1 cellular context compared by ENCODE assay signal in the genomic region with DNA sequence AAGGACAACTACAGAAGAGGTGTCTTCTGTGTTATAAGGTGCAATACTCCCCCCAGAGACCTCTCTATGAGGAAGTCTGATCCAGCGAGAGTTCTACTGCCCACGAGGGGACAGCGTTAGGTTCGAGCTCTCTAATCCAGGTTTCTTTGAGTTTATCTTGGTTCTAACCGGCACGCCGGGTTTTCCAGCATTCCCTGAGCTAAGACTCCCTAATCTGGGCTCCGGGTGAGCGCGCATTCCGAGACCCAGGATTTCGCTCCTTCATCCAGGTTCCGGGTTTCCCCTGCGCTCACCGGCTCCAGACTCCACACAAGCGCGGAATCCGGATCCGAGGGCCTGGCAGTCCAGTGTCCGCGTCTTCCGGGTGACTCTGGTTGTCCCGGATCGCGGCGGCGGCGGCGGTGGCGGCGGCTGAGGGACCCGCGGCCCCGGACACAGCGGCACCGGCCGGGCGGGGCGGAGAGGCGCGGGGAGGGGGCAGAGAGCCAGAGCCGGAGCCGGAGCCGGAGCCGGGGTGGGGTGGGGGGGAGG.
TF ChIP-seq lines count a peak whose summit lies in the region.

A gene with protein sequence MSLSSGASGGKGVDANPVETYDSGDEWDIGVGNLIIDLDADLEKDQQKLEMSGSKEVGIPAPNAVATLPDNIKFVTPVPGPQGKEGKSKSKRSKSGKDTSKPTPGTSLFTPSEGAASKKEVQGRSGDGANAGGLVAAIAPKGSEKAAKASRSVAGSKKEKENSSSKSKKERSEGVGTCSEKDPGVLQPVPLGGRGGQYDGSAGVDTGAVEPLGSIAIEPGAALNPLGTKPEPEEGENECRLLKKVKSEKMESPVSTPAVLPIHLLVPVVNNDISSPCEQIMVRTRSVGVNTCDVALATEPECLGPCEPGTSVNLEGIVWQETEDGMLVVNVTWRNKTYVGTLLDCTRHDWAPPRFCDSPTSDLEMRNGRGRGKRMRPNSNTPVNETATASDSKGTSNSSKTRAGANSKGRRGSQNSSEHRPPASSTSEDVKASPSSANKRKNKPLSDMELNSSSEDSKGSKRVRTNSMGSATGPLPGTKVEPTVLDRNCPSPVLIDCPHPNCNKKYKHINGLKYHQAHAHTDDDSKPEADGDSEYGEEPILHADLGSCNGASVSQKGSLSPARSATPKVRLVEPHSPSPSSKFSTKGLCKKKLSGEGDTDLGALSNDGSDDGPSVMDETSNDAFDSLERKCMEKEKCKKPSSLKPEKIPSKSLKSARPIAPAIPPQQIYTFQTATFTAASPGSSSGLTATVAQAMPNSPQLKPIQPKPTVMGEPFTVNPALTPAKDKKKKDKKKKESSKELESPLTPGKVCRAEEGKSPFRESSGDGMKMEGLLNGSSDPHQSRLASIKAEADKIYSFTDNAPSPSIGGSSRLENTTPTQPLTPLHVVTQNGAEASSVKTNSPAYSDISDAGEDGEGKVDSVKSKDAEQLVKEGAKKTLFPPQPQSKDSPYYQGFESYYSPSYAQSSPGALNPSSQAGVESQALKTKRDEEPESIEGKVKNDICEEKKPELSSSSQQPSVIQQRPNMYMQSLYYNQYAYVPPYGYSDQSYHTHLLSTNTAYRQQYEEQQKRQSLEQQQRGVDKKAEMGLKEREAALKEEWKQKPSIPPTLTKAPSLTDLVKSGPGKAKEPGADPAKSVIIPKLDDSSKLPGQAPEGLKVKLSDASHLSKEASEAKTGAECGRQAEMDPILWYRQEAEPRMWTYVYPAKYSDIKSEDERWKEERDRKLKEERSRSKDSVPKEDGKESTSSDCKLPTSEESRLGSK (N-terminal part only) (plus strand): TSS at position 373 of the 531 bp plus-strand sequence. CDS start 38,842 bp downstream, outside the sequence.

TF ChIP-seq in K562, 482 proteins besides CTCF, POLR2A, EP300 and RAD21 (continued from another document and continues in another):
- TF ChIP-seq MEF2D (tag; conservative IDR thresholded peaks at IDR 0.05; ENCODE audit: low read depth) = 0 out of 2 replicates have a peak, but pooled peaks have one; percentile 23
- TF ChIP-seq NFE2 (IDR thresholded peaks at IDR 0.05; ENCODE audit: low read depth) = 0 out of 2 replicates have a peak, but pooled peaks have one; percentile 20
- TF ChIP-seq ZNF586 (CRISPR knock-in tag; conservative IDR thresholded peaks at IDR 0.05) = no peak
- TF ChIP-seq, protein P1, sequence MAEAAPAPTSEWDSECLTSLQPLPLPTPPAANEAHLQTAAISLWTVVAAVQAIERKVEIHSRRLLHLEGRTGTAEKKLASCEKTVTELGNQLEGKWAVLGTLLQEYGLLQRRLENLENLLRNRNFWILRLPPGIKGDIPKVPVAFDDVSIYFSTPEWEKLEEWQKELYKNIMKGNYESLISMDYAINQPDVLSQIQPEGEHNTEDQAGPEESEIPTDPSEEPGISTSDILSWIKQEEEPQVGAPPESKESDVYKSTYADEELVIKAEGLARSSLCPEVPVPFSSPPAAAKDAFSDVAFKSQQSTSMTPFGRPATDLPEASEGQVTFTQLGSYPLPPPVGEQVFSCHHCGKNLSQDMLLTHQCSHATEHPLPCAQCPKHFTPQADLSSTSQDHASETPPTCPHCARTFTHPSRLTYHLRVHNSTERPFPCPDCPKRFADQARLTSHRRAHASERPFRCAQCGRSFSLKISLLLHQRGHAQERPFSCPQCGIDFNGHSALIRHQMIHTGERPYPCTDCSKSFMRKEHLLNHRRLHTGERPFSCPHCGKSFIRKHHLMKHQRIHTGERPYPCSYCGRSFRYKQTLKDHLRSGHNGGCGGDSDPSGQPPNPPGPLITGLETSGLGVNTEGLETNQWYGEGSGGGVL (CRISPR knock-in tag; IDR thresholded peaks at IDR 0.05) = no peak
- peak; percentile 70; the same call in 1 of the 2 replicates for TF ChIP-seq HDAC8 (tag; IDR thresholded peaks at IDR 0.05)
- peak; percentile 78 to 80; a peak in 3 of 4 replicates for TF ChIP-seq UBTF (IDR thresholded peaks at IDR 0.05; ENCODE audit: borderline replicate concordance in 1 of 2, low read depth in 2 of 2, low read length in 2 of 2)
- TF ChIP-seq ARNT (IDR thresholded peaks at IDR 0.05) = no peak; a peak in 2 of 4 replicates
- TF ChIP-seq, protein P2, sequence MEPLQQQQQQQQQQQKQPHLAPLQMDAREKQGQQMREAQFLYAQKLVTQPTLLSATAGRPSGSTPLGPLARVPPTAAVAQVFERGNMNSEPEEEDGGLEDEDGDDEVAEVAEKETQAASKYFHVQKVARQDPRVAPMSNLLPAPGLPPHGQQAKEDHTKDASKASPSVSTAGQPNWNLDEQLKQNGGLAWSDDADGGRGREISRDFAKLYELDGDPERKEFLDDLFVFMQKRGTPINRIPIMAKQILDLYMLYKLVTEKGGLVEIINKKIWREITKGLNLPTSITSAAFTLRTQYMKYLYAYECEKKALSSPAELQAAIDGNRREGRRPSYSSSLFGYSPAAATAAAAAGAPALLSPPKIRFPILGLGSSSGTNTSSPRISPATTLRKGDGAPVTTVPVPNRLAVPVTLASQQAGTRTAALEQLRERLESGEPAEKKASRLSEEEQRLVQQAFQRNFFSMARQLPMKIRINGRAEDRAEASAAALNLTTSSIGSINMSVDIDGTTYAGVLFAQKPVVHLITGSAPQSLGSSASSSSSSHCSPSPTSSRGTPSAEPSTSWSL (CRISPR knock-in tag; IDR thresholded peaks at IDR 0.05; ENCODE audit: borderline replicate concordance) = no peak
- TF ChIP-seq, protein P3, sequence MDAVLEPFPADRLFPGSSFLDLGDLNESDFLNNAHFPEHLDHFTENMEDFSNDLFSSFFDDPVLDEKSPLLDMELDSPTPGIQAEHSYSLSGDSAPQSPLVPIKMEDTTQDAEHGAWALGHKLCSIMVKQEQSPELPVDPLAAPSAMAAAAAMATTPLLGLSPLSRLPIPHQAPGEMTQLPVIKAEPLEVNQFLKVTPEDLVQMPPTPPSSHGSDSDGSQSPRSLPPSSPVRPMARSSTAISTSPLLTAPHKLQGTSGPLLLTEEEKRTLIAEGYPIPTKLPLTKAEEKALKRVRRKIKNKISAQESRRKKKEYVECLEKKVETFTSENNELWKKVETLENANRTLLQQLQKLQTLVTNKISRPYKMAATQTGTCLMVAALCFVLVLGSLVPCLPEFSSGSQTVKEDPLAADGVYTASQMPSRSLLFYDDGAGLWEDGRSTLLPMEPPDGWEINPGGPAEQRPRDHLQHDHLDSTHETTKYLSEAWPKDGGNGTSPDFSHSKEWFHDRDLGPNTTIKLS (IDR thresholded peaks at IDR 0.05; ENCODE audit: borderline replicate concordance, low read depth) = peak; percentile 62; the same call in 1 of the 2 replicates
- no peak for TF ChIP-seq HBP1 (CRISPR knock-in tag; IDR thresholded peaks at IDR 0.05)
- peak; percentile 6; the same call in 1 of the 2 replicates for TF ChIP-seq ZNF740 (CRISPR knock-in tag; IDR thresholded peaks at IDR 0.05)
- TF ChIP-seq ZNF740 (tag; IDR thresholded peaks at IDR 0.05) = no peak; a peak in 1 of 4 replicates
- peak; percentile 65; the same call in 1 of the 2 replicates for TF ChIP-seq ZBTB17 (CRISPR knock-in tag; IDR thresholded peaks at IDR 0.05)
- TF ChIP-seq PRMT5 (CRISPR knock-in tag; IDR thresholded peaks at IDR 0.05) = no peak
- no peak for TF ChIP-seq ZNF695 (CRISPR knock-in tag; IDR thresholded peaks at IDR 0.05)
- peak; percentile 72 for TF ChIP-seq MYC (IDR thresholded peaks at IDR 0.05; ENCODE audit: low read depth, low read length)
- TF ChIP-seq MYC (CRISPR knock-in tag; IDR thresholded peaks at IDR 0.05; ENCODE audit: borderline replicate concordance, low read depth) = peak; percentile 55; the same call in 1 of the 2 replicates
- TF ChIP-seq PTRF (tag; IDR thresholded peaks at IDR 0.05) = no peak
- peak; percentile 91; the same call in 1 of the 2 replicates for TF ChIP-seq THRAP3 (IDR thresholded peaks at IDR 0.05; ENCODE audit: borderline replicate concordance)
- TF ChIP-seq MTA3 (IDR thresholded peaks at IDR 0.05; ENCODE audit: borderline replicate concordance) = peak; percentile 89
- TF ChIP-seq JUND (IDR thresholded peaks at IDR 0.05; ENCODE audit: borderline replicate concordance, low read depth, low read length) = peak; percentile 83
- peak; percentile 57; the same call in 1 of the 3 replicates for TF ChIP-seq JUND (tag; IDR thresholded peaks at IDR 0.05; ENCODE audit: borderline replicate concordance, low read depth, low read length)
- TF ChIP-seq ZNF121 (CRISPR knock-in tag; conservative IDR thresholded peaks at IDR 0.05) = no peak
- peak; percentile 98 for TF ChIP-seq RB1 (IDR thresholded peaks at IDR 0.05; ENCODE audit: low read depth)
- peak; percentile 81 for TF ChIP-seq CTBP1 (IDR thresholded peaks at IDR 0.05; ENCODE audit: borderline replicate concordance)
- peak; percentile 62 for TF ChIP-seq MEF2A (IDR thresholded peaks at IDR 0.05; ENCODE audit: control insufficient read depth, low read depth, low read length)
- 0 out of 2 replicates have a peak, but pooled peaks have one; percentile 50 for TF ChIP-seq ZEB2 (IDR thresholded peaks at IDR 0.05)
- TF ChIP-seq NFATC3 (IDR thresholded peaks at IDR 0.05) = peak; percentile 43; the same call in 1 of the 2 replicates
- TF ChIP-seq, protein P4, sequence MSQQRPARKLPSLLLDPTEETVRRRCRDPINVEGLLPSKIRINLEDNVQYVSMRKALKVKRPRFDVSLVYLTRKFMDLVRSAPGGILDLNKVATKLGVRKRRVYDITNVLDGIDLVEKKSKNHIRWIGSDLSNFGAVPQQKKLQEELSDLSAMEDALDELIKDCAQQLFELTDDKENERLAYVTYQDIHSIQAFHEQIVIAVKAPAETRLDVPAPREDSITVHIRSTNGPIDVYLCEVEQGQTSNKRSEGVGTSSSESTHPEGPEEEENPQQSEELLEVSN (IDR thresholded peaks at IDR 0.05; ENCODE audit: borderline replicate concordance in 1 of 2, extremely low read depth in 1 of 2, insufficient read depth in 1 of 2, insufficient read length in 1 of 2, low read depth in 1 of 2, low read length in 1 of 2, poor library complexity in 1 of 2, severe bottlenecking in 1 of 2) = peak; percentile 22 to 25
- TF ChIP-seq, protein P5, sequence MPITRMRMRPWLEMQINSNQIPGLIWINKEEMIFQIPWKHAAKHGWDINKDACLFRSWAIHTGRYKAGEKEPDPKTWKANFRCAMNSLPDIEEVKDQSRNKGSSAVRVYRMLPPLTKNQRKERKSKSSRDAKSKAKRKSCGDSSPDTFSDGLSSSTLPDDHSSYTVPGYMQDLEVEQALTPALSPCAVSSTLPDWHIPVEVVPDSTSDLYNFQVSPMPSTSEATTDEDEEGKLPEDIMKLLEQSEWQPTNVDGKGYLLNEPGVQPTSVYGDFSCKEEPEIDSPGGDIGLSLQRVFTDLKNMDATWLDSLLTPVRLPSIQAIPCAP (CRISPR knock-in tag; IDR thresholded peaks at IDR 0.05; ENCODE audit: borderline replicate concordance) = no peak
- no peak for TF ChIP-seq ZNF354B (CRISPR knock-in tag; IDR thresholded peaks at IDR 0.05)
- peak; percentile 86 for TF ChIP-seq GATAD2A (IDR thresholded peaks at IDR 0.05)
- TF ChIP-seq NONO (IDR thresholded peaks at IDR 0.05; ENCODE audit: low read depth in 2 of 2, low read length in 1 of 2) = peak in 1 of 2 experiments; percentile 93; a peak in 2 of 4 replicates
- no peak for TF ChIP-seq TCF7L2 (IDR thresholded peaks at IDR 0.05; ENCODE audit: low read depth, low read length)
- TF ChIP-seq ZNF77 (CRISPR knock-in tag; IDR thresholded peaks at IDR 0.05) = no peak
- peak; percentile 93 for TF ChIP-seq TOE1 (IDR thresholded peaks at IDR 0.05; ENCODE audit: borderline replicate concordance)
- TF ChIP-seq TOE1 (CRISPR knock-in tag; IDR thresholded peaks at IDR 0.05; ENCODE audit: borderline replicate concordance, low read depth) = 0 out of 2 replicates have a peak, but pooled peaks have one; percentile 59
- peak; percentile 90; the same call in 1 of the 2 replicates for TF ChIP-seq CBX1 (IDR thresholded peaks at IDR 0.05; ENCODE audit: low read depth)
- TF ChIP-seq JUN (IDR thresholded peaks at IDR 0.05; ENCODE audit: borderline replicate concordance, low read depth, low read length) = 0 out of 2 replicates have a peak, but pooled peaks have one; percentile 51
- no peak for TF ChIP-seq JUN (CRISPR knock-in tag; IDR thresholded peaks at IDR 0.05; ENCODE audit: borderline replicate concordance)
- peak; percentile 44; the same call in 1 of the 2 replicates for TF ChIP-seq NCOA1 (IDR thresholded peaks at IDR 0.05; ENCODE audit: low read depth)
- peak; percentile 96 for TF ChIP-seq TAF1 (IDR thresholded peaks at IDR 0.05; ENCODE audit: control insufficient read depth, extremely low read depth, insufficient read depth, low read length, severe bottlenecking)
- peak; percentile 55; the same call in 1 of the 2 replicates for TF ChIP-seq ARID1B (IDR thresholded peaks at IDR 0.05)
- TF ChIP-seq NCOA2 (IDR thresholded peaks at IDR 0.05; ENCODE audit: partially characterized antibody in 2 of 2) = no peak
- 0 out of 2 replicates have a peak, but pooled peaks have one; percentile 57 for TF ChIP-seq LARP7 (IDR thresholded peaks at IDR 0.05)
